ENCODE assay signal across 1 cellular context in genomic region chr18:2716394-2717326, GRCh38.
TF ChIP-seq lines count a peak whose summit lies in the region.

No MANE protein-coding gene starts in this region.

TF ChIP-seq in IMR-90, 13 proteins besides CTCF, POLR2A, EP300 and RAD21 (continued from another document):
- no peak for TF ChIP-seq MAZ (IDR thresholded peaks at IDR 0.05; ENCODE audit: borderline replicate concordance, low read depth, low read length)
- no peak for TF ChIP-seq FOS (IDR thresholded peaks at IDR 0.05; ENCODE audit: low read depth, low read length)
